In genomic region chr15:75523011-75523410, GRCh38 we compare ENCODE assay signal across 24 cellular contexts.
"Had no signal": no experiment of that assay in that cellular context is flagged by ENCODE, and none has a peak within 500 bp of the region (broad histone marks: within the 10 kb centered on the region; RNA-seq: fewer than 3 reads in every experiment).

No MANE protein-coding gene starts in this region.

- FAIRE-seq: colon, urothelium cell line had no signal

- H3K27ac ChIP-seq: body of pancreas, left ventricle myocardium inferior, ovary, psoas muscle, tibial artery had no signal

- H3K4me1 Mint-ChIP-seq: memory B cell had no signal

- H3K9me3 ChIP-seq: body of pancreas, left ventricle myocardium inferior, ovary, psoas muscle, tibial artery had no signal

- H3K4me3 Mint-ChIP-seq: activated T-helper 1 cell treated with anti-CD3 and anti-CD28 coated beads, Interleukin-12 subunit alpha, Interleukin-12 subunit beta, Interleukin-2, Interleukin-4 antibody, amounts not matched to agents 30 ng/mL and 10 ng/mL and 1 ng/mL, durations not matched to agents 14 hours and 24 hours and 36 hours; immature natural killer cell; memory B cell; naive thymus-derived CD4-positive, alpha-beta T cell had no signal

- H3K4me1 ChIP-seq: body of pancreas, psoas muscle had no signal

- H3K36me3 ChIP-seq: ovary had no signal

- H3K27me3 ChIP-seq: body of pancreas, ovary, tibial artery had no signal

- H3K4me3 ChIP-seq: body of pancreas, left ventricle myocardium inferior, ovary, psoas muscle, tibial artery had no signal

- ATAC-seq: activated naive CD4-positive, alpha-beta T cell treated with anti-CD3 and anti-CD28 coated beads, Interleukin-2, amount 50 U/mL, for 72 hours; body of pancreas; naive thymus-derived CD4-positive, alpha-beta T cell; psoas muscle; right cardiac atrium; stimulated activated naive CD8-positive, alpha-beta T cell treated with anti-CD3 and anti-CD28 coated beads, Interleukin-15, Interleukin-2, amounts not matched to agents 100 U/mL and 50 U/mL, for 24 hours had no signal

- H3K27ac Mint-ChIP-seq: activated naive CD4-positive, alpha-beta T cell treated with anti-CD3 and anti-CD28 coated beads, Interleukin-2, amount 50 U/mL, for 72 hours; activated T-helper 1 cell treated with anti-CD3 and anti-CD28 coated beads, Interleukin-12 subunit alpha, Interleukin-12 subunit beta, Interleukin-2, Interleukin-4 antibody, amounts not matched to agents 30 ng/mL and 10 ng/mL and 1 ng/mL, durations not matched to agents 14 hours and 24 hours and 36 hours; memory B cell had no signal

- H3K9me3 Mint-ChIP-seq: activated naive CD4-positive, alpha-beta T cell treated with anti-CD3 and anti-CD28 coated beads, Interleukin-2, amount 50 U/mL, for 72 hours; activated T-helper 1 cell treated with anti-CD3 and anti-CD28 coated beads, Interleukin-12 subunit alpha, Interleukin-12 subunit beta, Interleukin-2, Interleukin-4 antibody, amounts not matched to agents 30 ng/mL and 10 ng/mL and 1 ng/mL, durations not matched to agents 14 hours and 24 hours and 36 hours; immature natural killer cell; memory B cell; naive thymus-derived CD4-positive, alpha-beta T cell had no signal

- DNase-seq: activated CD4-positive, alpha-beta T cell treated with anti-CD3 and anti-CD28 coated beads, Interleukin-2, amount 50 U/mL, for 1 hour; activated CD8-positive, alpha-beta memory T cell treated with anti-CD3 and anti-CD28 coated beads for 24 hours; activated CD8-positive, alpha-beta memory T cell treated with anti-CD3 and anti-CD28 coated beads, Interleukin-2, amount 50 U/mL, for 48 hours; activated gamma-delta T cell treated with Interleukin-2 at 50 U/mL for 16 hours; body of pancreas; caudate nucleus; immature natural killer cell; kidney glomerular epithelial cell; left ventricle myocardium inferior; naive thymus-derived CD4-positive, alpha-beta T cell; ovary; psoas muscle; right cardiac atrium; stimulated activated CD4-positive, alpha-beta T cell treated with anti-CD3 and anti-CD28 coated beads, Interleukin-2, amount 100 ng/mL, for 24 hours; stimulated activated naive CD8-positive, alpha-beta T cell treated with anti-CD3 and anti-CD28 coated beads, Interleukin-15, Interleukin-2, amounts not matched to agents 100 U/mL and 50 U/mL, for 24 hours; substantia nigra; T-helper 1 cell; T1000; tibial artery had no signal

- H3K27me3 Mint-ChIP-seq: memory B cell; naive thymus-derived CD4-positive, alpha-beta T cell had no signal
